27 cellular contexts compared by ENCODE assay signal in genomic region chr5:41435276-41435675, GRCh38.
"Had no signal": no experiment of that assay in that cellular context is flagged by ENCODE, and none has a peak within 500 bp of the region (broad histone marks: within the 10 kb centered on the region; RNA-seq: fewer than 3 reads in every experiment).

No MANE protein-coding gene starts in this region.

- H3K4me3 Mint-ChIP-seq: activated CD4-positive, alpha-beta memory T cell treated with anti-CD3 and anti-CD28 coated beads, Interleukin-2, amount 10 ng/mL, durations not matched to agents 7 days and 5 days; activated CD8-positive, alpha-beta memory T cell treated with anti-CD3 and anti-CD28 coated beads, Interleukin-2, amount 10 ng/mL, durations not matched to agents 7 days and 5 days; activated naive CD4-positive, alpha-beta T cell treated with anti-CD3 and anti-CD28 coated beads, Interleukin-2, amount 10 ng/mL, durations not matched to agents 7 days and 5 days; activated naive CD8-positive, alpha-beta T cell; activated naive CD8-positive, alpha-beta T cell treated with anti-CD3 and anti-CD28 coated beads, Interleukin-2, amount 50 U/mL, for 24 hours had no signal

- H3K9me3 ChIP-seq: MG63 had no signal

- H3K9me3 Mint-ChIP-seq: activated CD4-positive, alpha-beta memory T cell treated with anti-CD3 and anti-CD28 coated beads, Interleukin-2, amount 10 ng/mL, durations not matched to agents 7 days and 5 days; activated naive CD8-positive, alpha-beta T cell treated with anti-CD3 and anti-CD28 coated beads, Interleukin-2, amount 50 U/mL, for 24 hours had no signal

- H3K36me3 ChIP-seq: brain microvascular endothelial cell, MG63, WERI-Rb-1 had no signal

- H3K4me3 ChIP-seq: MG63 had no signal

- H3K27ac ChIP-seq: brain microvascular endothelial cell, WERI-Rb-1 had no signal

- H3K27ac Mint-ChIP-seq: activated CD4-positive, alpha-beta memory T cell treated with anti-CD3 and anti-CD28 coated beads, Interleukin-2, amount 10 ng/mL, durations not matched to agents 7 days and 5 days; activated CD8-positive, alpha-beta memory T cell treated with anti-CD3 and anti-CD28 coated beads, Interleukin-2, amount 10 ng/mL, durations not matched to agents 7 days and 5 days; activated naive CD4-positive, alpha-beta T cell treated with anti-CD3 and anti-CD28 coated beads, Interleukin-2, amount 10 ng/mL, durations not matched to agents 7 days and 5 days; activated naive CD8-positive, alpha-beta T cell; activated naive CD8-positive, alpha-beta T cell treated with anti-CD3 and anti-CD28 coated beads, Interleukin-2, amount 50 U/mL, for 24 hours had no signal

- H3K4me1 Mint-ChIP-seq: activated CD4-positive, alpha-beta memory T cell treated with anti-CD3 and anti-CD28 coated beads, Interleukin-2, amount 10 ng/mL, durations not matched to agents 7 days and 5 days; activated CD8-positive, alpha-beta memory T cell treated with anti-CD3 and anti-CD28 coated beads, Interleukin-2, amount 10 ng/mL, durations not matched to agents 7 days and 5 days; activated naive CD4-positive, alpha-beta T cell treated with anti-CD3 and anti-CD28 coated beads, Interleukin-2, amount 10 ng/mL, durations not matched to agents 7 days and 5 days; activated naive CD8-positive, alpha-beta T cell treated with anti-CD3 and anti-CD28 coated beads, Interleukin-2, amount 50 U/mL, for 24 hours had no signal

- H3K36me3 Mint-ChIP-seq: activated CD8-positive, alpha-beta memory T cell treated with anti-CD3 and anti-CD28 coated beads, Interleukin-2, amount 10 ng/mL, durations not matched to agents 7 days and 5 days; activated naive CD4-positive, alpha-beta T cell treated with anti-CD3 and anti-CD28 coated beads, Interleukin-2, amount 10 ng/mL, durations not matched to agents 7 days and 5 days; activated naive CD8-positive, alpha-beta T cell had no signal

- ATAC-seq: activated CD8-positive, alpha-beta memory T cell treated with anti-CD3 and anti-CD28 coated beads, Interleukin-2, amount 10 ng/mL, durations not matched to agents 7 days and 5 days; activated naive CD8-positive, alpha-beta T cell treated with anti-CD3 and anti-CD28 coated beads, Interleukin-2, amount 50 U/mL, for 24 hours; Panc1 had no signal

- H3K27me3 Mint-ChIP-seq: activated CD4-positive, alpha-beta memory T cell treated with anti-CD3 and anti-CD28 coated beads, Interleukin-2, amount 10 ng/mL, durations not matched to agents 7 days and 5 days; activated CD8-positive, alpha-beta memory T cell treated with anti-CD3 and anti-CD28 coated beads, Interleukin-2, amount 10 ng/mL, durations not matched to agents 7 days and 5 days; activated naive CD4-positive, alpha-beta T cell treated with anti-CD3 and anti-CD28 coated beads, Interleukin-2, amount 10 ng/mL, durations not matched to agents 7 days and 5 days; activated naive CD8-positive, alpha-beta T cell; activated naive CD8-positive, alpha-beta T cell treated with anti-CD3 and anti-CD28 coated beads, Interleukin-2, amount 50 U/mL, for 24 hours had no signal

- DNase-seq: activated CD4-positive, alpha-beta memory T cell treated with anti-CD3 and anti-CD28 coated beads, Interleukin-2, amount 10 ng/mL, durations not matched to agents 7 days and 5 days; activated CD4-positive, alpha-beta T cell treated with anti-CD3 and anti-CD28 coated beads for 1 hour; activated CD4-positive, alpha-beta T cell treated with anti-CD3 and anti-CD28 coated beads for 48 hours; activated CD4-positive, CD25-positive, alpha-beta regulatory T cell; activated CD8-positive, alpha-beta memory T cell treated with anti-CD3 and anti-CD28 coated beads for 24 hours; activated CD8-positive, alpha-beta memory T cell treated with anti-CD3 and anti-CD28 coated beads, Interleukin-2, amount 10 ng/mL, durations not matched to agents 7 days and 5 days; activated CD8-positive, alpha-beta memory T cell treated with anti-CD3 and anti-CD28 coated beads, Interleukin-2, amount 50 U/mL, for 48 hours; activated effector memory CD4-positive, alpha-beta T cell treated with Interleukin-2 at 50 U/mL for 16 hours; activated naive CD4-positive, alpha-beta T cell treated with anti-CD3 and anti-CD28 coated beads, Interleukin-2, amount 10 ng/mL, durations not matched to agents 7 days and 5 days; activated naive CD8-positive, alpha-beta T cell treated with anti-CD3 and anti-CD28 coated beads, Interleukin-2, amount 50 U/mL, for 24 hours; activated T-cell treated with anti-CD3 and anti-CD28 coated beads, Interleukin-2, amount 50 U/mL, for 48 hours; anterior cingulate cortex; brain microvascular endothelial cell; Kasumi-1; KG1; MG63; NCI-H1048; NCI-H1105 treated with DMSO at 0.1 percent for 48 hours; NCI-H1436; NCI-H1694; NCI-H1930; NCI-H345; NCI-H524 treated with DMSO at 0.1 percent for 48 hours; T1000; WERI-Rb-1 had no signal

- H3K27me3 ChIP-seq: brain microvascular endothelial cell, MG63 had no signal
